8 cellular contexts compared by ENCODE assay signal in the genomic region with DNA sequence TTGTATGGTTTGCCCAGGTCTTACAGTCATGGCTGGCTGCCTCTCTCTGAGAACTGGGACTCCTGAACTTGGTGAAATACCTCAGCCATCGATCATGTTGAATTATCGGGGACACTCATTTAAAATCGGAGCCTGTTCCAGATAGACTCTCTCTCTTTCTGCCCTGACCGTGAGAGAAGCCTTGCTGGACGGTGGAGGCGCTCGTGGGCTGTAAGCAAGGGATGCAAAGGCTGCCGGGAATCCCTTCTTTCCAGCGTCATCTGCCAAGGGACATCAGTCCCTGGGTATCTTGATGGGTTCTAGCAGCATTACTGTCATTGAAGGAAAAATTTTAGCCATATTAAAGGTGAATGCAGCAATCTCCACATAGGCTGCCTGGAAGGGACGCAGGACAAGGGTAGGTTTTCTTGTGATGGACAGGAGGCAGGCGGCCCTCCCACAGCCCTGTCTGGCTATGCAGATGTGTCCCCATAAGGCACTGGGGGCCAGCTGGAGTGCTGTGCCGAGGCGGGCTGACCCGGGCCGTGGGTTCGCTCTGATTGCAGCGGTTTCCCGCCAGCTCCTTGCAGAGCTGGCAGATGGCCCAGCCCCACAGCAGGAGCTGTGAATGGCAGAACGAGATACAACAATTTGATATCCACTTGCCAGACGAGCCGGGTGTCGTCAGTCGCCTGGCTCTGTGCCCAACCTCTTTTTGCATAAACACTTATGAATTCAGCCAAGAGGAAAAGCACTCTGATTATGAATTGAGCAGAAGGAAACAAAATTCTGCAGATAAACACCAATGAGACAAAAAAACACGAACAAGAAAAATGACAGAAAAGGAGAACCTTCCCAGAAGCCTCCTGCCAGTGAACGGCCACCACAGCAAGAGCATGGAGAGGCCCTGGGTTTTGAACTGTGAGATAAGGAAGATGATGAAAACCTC.
DNase-seq lines count a peak whose midpoint lies in the region; ATAC-seq and TF ChIP-seq lines count a peak whose summit lies in the region.
"Not testable (repeated sequence)": the region's sequence is repeated elsewhere in the genome, so short reads cannot be mapped to it uniquely, and the experiment has no call there.

No MANE protein-coding gene starts in this region.

- TF ChIP-seq EP300 in stomach (IDR thresholded peaks at IDR 0.05): not testable (repeated sequence)

- intact Hi-C loops in breast epithelium (cut with DNase I; ENCODE audit: low total_unique reads); left cardiac atrium (cut with DNase I); stomach (cut with DNase I; ENCODE audit: low total_unique reads): not testable (repeated sequence)

- H3K4me3 ChIP-seq in breast epithelium: peak overlapping the region in 2 of 3 donors; percentile 6 to 46
- H3K4me3 ChIP-seq in stomach: not testable (repeated sequence)

- peak; percentile 35 for DNase-seq in DMS 273 treated with DMSO at 0.1 percent for 48 hours (lab: John Stamatoyannopoulos, UW)
- peak; percentile 17 for DNase-seq in KG1 (lab: John Stamatoyannopoulos, UW)
- peak; percentile 89 for DNase-seq in NCI-H2227 (lab: John Stamatoyannopoulos, UW; ENCODE audit: unreplicated experiment)
- peak in 1 of 2 donors; percentile 21 for DNase-seq in breast epithelium (ENCODE audit: low spot score in 2 of 2)
- DNase-seq in left cardiac atrium: peak; percentile 89
- peak; percentile 27 for DNase-seq in midbrain (lab: John Stamatoyannopoulos, UW)
- DNase-seq in stomach: peak; percentile 67

- 16 to 24% (median 17%) methylated on average over 21 to 25 of the region's 25 CpGs for WGBS in stomach, 5 donors

- TF ChIP-seq POLR2A in breast epithelium (IDR thresholded peaks at IDR 0.05); stomach (IDR thresholded peaks at IDR 0.05): not testable (repeated sequence)

- not testable (repeated sequence) for H3K4me1 ChIP-seq in breast epithelium
- H3K4me1 ChIP-seq in stomach: peaks cover 4 to 13% (median 9%) of the 10 kb centered on the region in 4 donors

- H3K27ac ChIP-seq in breast epithelium (peak overlapping the region in 1 of 2 donors; percentile 25), stomach (peak overlapping the region in 2 of 5 donors; percentile 17 to 26)

- H3K9me3 ChIP-seq in breast epithelium, stomach: not testable (repeated sequence)

- not testable (repeated sequence) for TF ChIP-seq CTCF in breast epithelium (IDR thresholded peaks at IDR 0.05); stomach (IDR thresholded peaks at IDR 0.05)

- not testable (repeated sequence) for H3K36me3 ChIP-seq in breast epithelium, stomach

- not testable (repeated sequence) for H3K27me3 ChIP-seq in breast epithelium
- H3K27me3 ChIP-seq in stomach: peaks cover 0 to 29% (median 0%) of the 10 kb centered on the region in 3 donors

- ATAC-seq in SK-N-SH treated with all-trans-retinoic acid at 6 μM for 48 hours: peak; percentile 66; the same call in 2 of the 3 replicates
- peak in 1 of 2 donors; percentile 38 for ATAC-seq in left cardiac atrium
